In genomic region chr1:235648407-235648907, GRCh38 we compare ENCODE assay signal across 9 cellular contexts. TPM values are rescaled to one million over a fixed set of nuclear protein-coding genes. Genes with fewer than 3 reads are reported as not detected.
DNase-seq lines count a peak whose midpoint lies in the region; ATAC-seq, FAIRE-seq and TF ChIP-seq lines count a peak whose summit lies in the region.
"Had no signal": no experiment of that assay in that cellular context is flagged by ENCODE, and none has a peak within 500 bp of the region (broad histone marks: within the 10 kb centered on the region; RNA-seq: fewer than 3 reads in every experiment).

No MANE protein-coding gene starts in this region.

- DNase-seq in NCI-H524 (lab: John Stamatoyannopoulos, UW) (peak; percentile 54 to 55), NCI-H524 treated with DMSO at 0.1 percent for 48 hours (lab: John Stamatoyannopoulos, UW) (no peak), NCI-H345 treated with DMSO at 0.1 percent for 48 hours (lab: John Stamatoyannopoulos, UW; ENCODE audit: unreplicated experiment) (peak; percentile 43), germinal center (ENCODE audit: low spot score) (no peak), H54 (ENCODE audit: insufficient read length, low spot score) (no peak)

- ATAC-seq in HG03469 (IDR thresholded peaks at IDR 0.05; ENCODE audit: unreplicated experiment): no peak

- H3K36me3 ChIP-seq in ectodermal cell (ENCODE audit: control insufficient read depth, insufficient read depth, low read length) (no peaks in the 10 kb centered on the region), neuron (ENCODE audit: insufficient read depth, low read length) (no peaks in the 10 kb centered on the region)

- H3K4me3 ChIP-seq in ectodermal cell (ENCODE audit: insufficient read depth, low read depth, low read length) (peak overlapping the region; percentile 49), neuron (ENCODE audit: low read length) (peak overlapping the region; percentile 82)

- TF ChIP-seq POLR2A in H54 (IDR thresholded peaks at IDR 0.05; ENCODE audit: low read depth, low read length): no peak

- FAIRE-seq in H54 (lab: Jason Lieb, UNC): no peak

- peaks cover 55% of the 10 kb centered on the region for H3K27me3 ChIP-seq in ectodermal cell (ENCODE audit: control insufficient read depth, insufficient read depth, low read length, poor library complexity, severe bottlenecking)
- H3K27me3 ChIP-seq in neuron (ENCODE audit: insufficient read depth, low read length): no peaks in the 10 kb centered on the region

- 4% methylated on average over 31 of the region's 31 CpGs for WGBS in ectodermal cell, 2 experiments

- no peak overlapping the region for H3K27ac ChIP-seq in ectodermal cell (ENCODE audit: insufficient read depth, low read depth, low read length, poor library complexity, severe bottlenecking)

- H2AFZ ChIP-seq in neuron (ENCODE audit: low read depth, low read length): peak overlapping the region; percentile 99

- H3K9me3 ChIP-seq in ectodermal cell (ENCODE audit: control insufficient read depth, low read length): no peaks in the 10 kb centered on the region
- no peaks in the 10 kb centered on the region for H3K9me3 ChIP-seq in neuron (ENCODE audit: low read length)

- H3K4me1 ChIP-seq in ectodermal cell (ENCODE audit: control insufficient read depth, insufficient read depth, low read length) (peaks cover 22% of the 10 kb centered on the region), neuron (ENCODE audit: insufficient read depth, low read length) (peaks cover 8% of the 10 kb centered on the region)

RNA-seq across cellular contexts. Expression of gene GNG4, which starts 1.1 kb away (rescaled TPM):
- 14.8 TPM for polyA plus RNA-seq in ectodermal cell (2013, experiment 1 of 4)
- polyA plus RNA-seq in ectodermal cell (2013, experiment 2 of 4): 14.2 TPM
- polyA plus RNA-seq in ectodermal cell (2013, experiment 3 of 4): 9.4 TPM
- polyA plus RNA-seq in ectodermal cell (2013, experiment 4 of 4): 11.6 TPM
- polyA plus RNA-seq: liver had no signal

Comparison
In these comparisons a context has a peak if more than half of its experiments do, and no peak if none do; other contexts are left out.
1. DNase-seq: peak in NCI-H524 (2 of 2) and NCI-H345 treated with DMSO at 0.1 percent for 48 hours (single experiment); none in NCI-H524 treated with DMSO at 0.1 percent for 48 hours (single experiment), germinal center (single experiment) and H54 (single experiment).